In genomic region chr20:31570021-31570463, GRCh38 we compare ENCODE assay signal across 1 cellular context.
TF ChIP-seq lines count a peak whose summit lies in the region.

No MANE protein-coding gene starts in this region.

TF ChIP-seq in HepG2, 621 proteins besides CTCF, POLR2A, EP300 and RAD21 (continued from another document and continues in another):
- no peak for TF ChIP-seq SETDB1 (CRISPR knock-in tag; IDR thresholded peaks at IDR 0.05; ENCODE audit: borderline replicate concordance)
- TF ChIP-seq MAZ (IDR thresholded peaks at IDR 0.05; ENCODE audit: borderline replicate concordance, low read depth, low read length) = no peak
- no peak for TF ChIP-seq MAZ (CRISPR knock-in tag; IDR thresholded peaks at IDR 0.05; ENCODE audit: low read depth)
- TF ChIP-seq ZBTB2 (CRISPR knock-in tag; IDR thresholded peaks at IDR 0.05; ENCODE audit: low read depth) = no peak
- TF ChIP-seq PRMT3 (CRISPR knock-in tag; IDR thresholded peaks at IDR 0.05; ENCODE audit: borderline replicate concordance, low read depth) = no peak
- peak; percentile 75 for TF ChIP-seq ZNF501 (CRISPR knock-in tag; IDR thresholded peaks at IDR 0.05)
- no peak for TF ChIP-seq ZNF513 (CRISPR knock-in tag; conservative IDR thresholded peaks at IDR 0.05)
- TF ChIP-seq ZNF484 (CRISPR knock-in tag; IDR thresholded peaks at IDR 0.05; ENCODE audit: borderline replicate concordance, low read depth) = no peak
- TF ChIP-seq FOSL1 (CRISPR knock-in tag; IDR thresholded peaks at IDR 0.05; ENCODE audit: borderline replicate concordance) = no peak
- TF ChIP-seq HINFP (CRISPR knock-in tag; IDR thresholded peaks at IDR 0.05; ENCODE audit: low read depth) = no peak
- no peak for TF ChIP-seq REL (CRISPR knock-in tag; conservative IDR thresholded peaks at IDR 0.05)
- no peak for TF ChIP-seq TEF (CRISPR knock-in tag; IDR thresholded peaks at IDR 0.05)
- no peak for TF ChIP-seq ZNF577 (CRISPR knock-in tag; IDR thresholded peaks at IDR 0.05; ENCODE audit: borderline replicate concordance, low read depth)
- 0 out of 2 replicates have a peak, but pooled peaks have one; percentile 2 for TF ChIP-seq ZNF354B (CRISPR knock-in tag; IDR thresholded peaks at IDR 0.05)
- TF ChIP-seq ZNF567 (CRISPR knock-in tag; IDR thresholded peaks at IDR 0.05; ENCODE audit: borderline replicate concordance) = no peak
- TF ChIP-seq TMF1 (CRISPR knock-in tag; IDR thresholded peaks at IDR 0.05; ENCODE audit: low read depth) = no peak
- TF ChIP-seq ZNF562 (CRISPR knock-in tag; IDR thresholded peaks at IDR 0.05; ENCODE audit: borderline replicate concordance) = no peak
- TF ChIP-seq ZNF205 (CRISPR knock-in tag; IDR thresholded peaks at IDR 0.05) = no peak
- no peak for TF ChIP-seq ZNF414 (CRISPR knock-in tag; IDR thresholded peaks at IDR 0.05)
- TF ChIP-seq ZSCAN9 (CRISPR knock-in tag; IDR thresholded peaks at IDR 0.05; ENCODE audit: borderline replicate concordance) = no peak
- TF ChIP-seq ZNF556 (CRISPR knock-in tag; IDR thresholded peaks at IDR 0.05; ENCODE audit: borderline replicate concordance) = no peak
- TF ChIP-seq ZNF615 (CRISPR knock-in tag; IDR thresholded peaks at IDR 0.05; ENCODE audit: borderline replicate concordance) = no peak
- TF ChIP-seq, protein P1, sequence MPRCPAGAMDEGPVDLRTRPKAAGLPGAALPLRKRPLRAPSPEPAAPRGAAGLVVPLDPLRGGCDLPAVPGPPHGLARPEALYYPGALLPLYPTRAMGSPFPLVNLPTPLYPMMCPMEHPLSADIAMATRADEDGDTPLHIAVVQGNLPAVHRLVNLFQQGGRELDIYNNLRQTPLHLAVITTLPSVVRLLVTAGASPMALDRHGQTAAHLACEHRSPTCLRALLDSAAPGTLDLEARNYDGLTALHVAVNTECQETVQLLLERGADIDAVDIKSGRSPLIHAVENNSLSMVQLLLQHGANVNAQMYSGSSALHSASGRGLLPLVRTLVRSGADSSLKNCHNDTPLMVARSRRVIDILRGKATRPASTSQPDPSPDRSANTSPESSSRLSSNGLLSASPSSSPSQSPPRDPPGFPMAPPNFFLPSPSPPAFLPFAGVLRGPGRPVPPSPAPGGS (CRISPR knock-in tag; IDR thresholded peaks at IDR 0.05) = no peak
- TF ChIP-seq ZBTB1 (CRISPR knock-in tag; IDR thresholded peaks at IDR 0.05; ENCODE audit: borderline replicate concordance) = 0 out of 2 replicates have a peak, but pooled peaks have one; percentile 26
- no peak for TF ChIP-seq RXRB (CRISPR knock-in tag; IDR thresholded peaks at IDR 0.05; ENCODE audit: borderline replicate concordance)
- no peak for TF ChIP-seq ZNF878 (CRISPR knock-in tag; IDR thresholded peaks at IDR 0.05)
- TF ChIP-seq, protein P2, sequence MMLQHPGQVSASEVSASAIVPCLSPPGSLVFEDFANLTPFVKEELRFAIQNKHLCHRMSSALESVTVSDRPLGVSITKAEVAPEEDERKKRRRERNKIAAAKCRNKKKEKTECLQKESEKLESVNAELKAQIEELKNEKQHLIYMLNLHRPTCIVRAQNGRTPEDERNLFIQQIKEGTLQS (CRISPR knock-in tag; IDR thresholded peaks at IDR 0.05) = no peak
- TF ChIP-seq ZFP82 (CRISPR knock-in tag; IDR thresholded peaks at IDR 0.05; ENCODE audit: borderline replicate concordance) = no peak
- no peak for TF ChIP-seq RBFOX2 (IDR thresholded peaks at IDR 0.05; ENCODE audit: low read depth, low read length)
- TF ChIP-seq ZNF18 (CRISPR knock-in tag; IDR thresholded peaks at IDR 0.05; ENCODE audit: insufficient replicate concordance) = no peak
- TF ChIP-seq YY1 (IDR thresholded peaks at IDR 0.05; ENCODE audit: insufficient read depth, insufficient replicate concordance, low read depth, low read length) = peak; percentile 36
- TF ChIP-seq ZFP41 (CRISPR knock-in tag; IDR thresholded peaks at IDR 0.05; ENCODE audit: borderline replicate concordance) = no peak; the same call in 1 of the 2 replicates
- TF ChIP-seq CEBPZ (IDR thresholded peaks at IDR 0.05; ENCODE audit: low read length) = no peak
- no peak for TF ChIP-seq RBM22 (optimal IDR thresholded peaks at IDR 0.05; ENCODE audit: low read length)
- TF ChIP-seq KLF16 (CRISPR knock-in tag; IDR thresholded peaks at IDR 0.05) = no peak
- TF ChIP-seq, protein P3, sequence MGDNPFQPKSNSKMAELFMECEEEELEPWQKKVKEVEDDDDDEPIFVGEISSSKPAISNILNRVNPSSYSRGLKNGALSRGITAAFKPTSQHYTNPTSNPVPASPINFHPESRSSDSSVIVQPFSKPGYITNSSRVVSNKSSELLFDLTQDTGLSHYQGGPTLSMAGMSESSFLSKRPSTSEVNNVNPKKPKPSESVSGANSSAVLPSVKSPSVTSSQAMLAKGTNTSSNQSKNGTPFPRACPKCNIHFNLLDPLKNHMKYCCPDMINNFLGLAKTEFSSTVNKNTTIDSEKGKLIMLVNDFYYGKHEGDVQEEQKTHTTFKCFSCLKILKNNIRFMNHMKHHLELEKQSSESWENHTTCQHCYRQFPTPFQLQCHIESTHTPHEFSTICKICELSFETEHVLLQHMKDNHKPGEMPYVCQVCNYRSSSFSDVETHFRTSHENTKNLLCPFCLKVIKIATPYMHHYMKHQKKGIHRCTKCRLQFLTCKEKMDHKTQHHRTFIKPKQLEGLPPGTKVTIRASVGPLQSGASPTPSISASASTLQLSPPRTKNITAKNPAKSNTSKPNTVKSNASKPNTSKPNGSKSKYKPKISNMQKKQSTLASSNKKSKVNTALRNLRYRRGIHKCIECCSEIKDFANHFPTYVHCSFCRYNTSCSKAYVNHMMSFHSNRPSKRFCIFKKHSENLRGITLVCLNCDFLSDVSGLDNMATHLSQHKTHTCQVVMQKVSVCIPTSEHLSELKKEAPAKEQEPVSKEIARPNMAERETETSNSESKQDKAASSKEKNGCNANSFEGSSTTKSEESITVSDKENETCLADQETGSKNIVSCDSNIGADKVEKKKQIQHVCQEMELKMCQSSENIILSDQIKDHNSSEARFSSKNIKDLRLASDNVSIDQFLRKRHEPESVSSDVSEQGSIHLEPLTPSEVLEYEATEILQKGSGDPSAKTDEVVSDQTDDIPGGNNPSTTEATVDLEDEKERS (CRISPR knock-in tag; IDR thresholded peaks at IDR 0.05) = no peak
- TF ChIP-seq ZNF768 (CRISPR knock-in tag; IDR thresholded peaks at IDR 0.05) = no peak
- TF ChIP-seq FOXK2 (IDR thresholded peaks at IDR 0.05) = no peak
- 0 out of 2 replicates have a peak, but pooled peaks have one; percentile 39 for TF ChIP-seq MAFG (CRISPR knock-in tag; IDR thresholded peaks at IDR 0.05)
- TF ChIP-seq MXD1 (CRISPR knock-in tag; IDR thresholded peaks at IDR 0.05) = no peak
- TF ChIP-seq SMAD3 (CRISPR knock-in tag; IDR thresholded peaks at IDR 0.05) = no peak
- TF ChIP-seq, protein P4, sequence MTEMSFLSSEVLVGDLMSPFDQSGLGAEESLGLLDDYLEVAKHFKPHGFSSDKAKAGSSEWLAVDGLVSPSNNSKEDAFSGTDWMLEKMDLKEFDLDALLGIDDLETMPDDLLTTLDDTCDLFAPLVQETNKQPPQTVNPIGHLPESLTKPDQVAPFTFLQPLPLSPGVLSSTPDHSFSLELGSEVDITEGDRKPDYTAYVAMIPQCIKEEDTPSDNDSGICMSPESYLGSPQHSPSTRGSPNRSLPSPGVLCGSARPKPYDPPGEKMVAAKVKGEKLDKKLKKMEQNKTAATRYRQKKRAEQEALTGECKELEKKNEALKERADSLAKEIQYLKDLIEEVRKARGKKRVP (CRISPR knock-in tag; IDR thresholded peaks at IDR 0.05) = no peak
- no peak for TF ChIP-seq SNRNP70 (IDR thresholded peaks at IDR 0.05; ENCODE audit: low read depth, low read length)
- TF ChIP-seq ELF3 (CRISPR knock-in tag; IDR thresholded peaks at IDR 0.05) = 0 out of 2 replicates have a peak, but pooled peaks have one; percentile 10
- no peak for TF ChIP-seq XRCC5 (optimal IDR thresholded peaks at IDR 0.05; ENCODE audit: low read length)
- no peak for TF ChIP-seq ZNF329 (CRISPR knock-in tag; IDR thresholded peaks at IDR 0.05; ENCODE audit: low read depth)
